Comparison of ENCODE assay signal across 11 cellular contexts in the genomic region with DNA sequence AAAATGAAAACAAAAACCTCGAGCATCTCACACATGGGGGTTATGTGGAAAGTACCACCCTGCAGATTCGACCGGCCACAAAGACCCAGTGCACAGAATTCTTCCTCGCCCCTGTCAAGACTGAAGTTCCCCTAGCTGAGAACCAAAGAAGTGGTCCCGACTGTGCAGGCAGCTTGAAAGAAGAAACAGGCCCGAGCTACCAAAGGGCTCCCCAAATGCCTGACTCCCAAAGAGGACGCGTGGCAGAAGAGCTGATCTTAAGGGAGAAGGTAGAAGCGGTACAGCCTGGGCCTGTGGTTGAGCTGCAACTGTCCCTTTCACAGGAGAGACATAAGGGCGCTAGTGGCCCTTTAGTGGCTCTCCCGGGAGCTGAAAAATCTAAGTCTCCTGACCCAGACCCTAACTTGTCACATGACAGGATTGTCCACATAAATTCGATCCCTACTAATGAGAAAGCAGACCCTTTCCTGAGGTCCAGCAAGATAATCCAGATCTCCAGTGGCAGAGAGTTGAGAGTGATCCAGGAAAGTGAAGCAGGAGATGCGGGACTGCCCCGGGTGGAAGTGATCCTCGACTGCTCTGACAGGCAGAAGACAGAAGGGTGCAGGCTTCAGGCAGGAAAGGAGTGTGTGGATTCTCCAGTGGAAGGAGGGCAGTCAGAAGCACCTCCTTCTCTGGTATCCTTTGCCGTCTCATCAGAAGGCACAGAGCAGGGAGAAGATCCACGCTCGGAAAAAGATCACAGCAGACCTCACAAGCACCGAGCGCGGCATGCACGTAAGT.
DNase-seq lines count a peak whose midpoint lies in the region; ATAC-seq and TF ChIP-seq lines count a peak whose summit lies in the region.
"Had no signal": no experiment of that assay in that cellular context is flagged by ENCODE, and none has a peak within 500 bp of the region (broad histone marks: within the 10 kb centered on the region; RNA-seq: fewer than 3 reads in every experiment).

No MANE protein-coding gene starts in this region.

- no peak overlapping the region for H2BK12ac ChIP-seq in neuronal stem cell (ENCODE audit: low read length)

- 24 to 40% methylated on average over 9 to 17 of the region's 22 CpGs for WGBS in gastroesophageal sphincter (ENCODE audit: low coverage in 1 of 2), 2 donors
- no CpG with 5 or more reads among the region's 22 CpGs for WGBS in neuronal stem cell (ENCODE audit: extremely low coverage in 2 of 2, insufficient read length in 2 of 2, insufficient replicate concordance in 1 of 2), 2 donors

- H3K9me3 Mint-ChIP-seq in endothelial cell (ENCODE audit: unreplicated experiment), result no peaks in the 10 kb centered on the region
- H3K9me3 Mint-ChIP-seq in activated CD8-positive, alpha-beta memory T cell treated with anti-CD3 and anti-CD28 coated beads, Interleukin-2, amount 10 ng/mL, durations not matched to agents 7 days and 5 days (ENCODE audit: low read depth), result no peaks in the 10 kb centered on the region

- ATAC-seq in gastroesophageal sphincter, result peak; percentile 70
- no peak for ATAC-seq in GM21717 (IDR thresholded peaks at IDR 0.05; ENCODE audit: unreplicated experiment)
- ATAC-seq in activated CD8-positive, alpha-beta memory T cell treated with anti-CD3 and anti-CD28 coated beads, Interleukin-2, amount 10 ng/mL, durations not matched to agents 7 days and 5 days, result no peak

- no peak overlapping the region for H3K4ac ChIP-seq in neuronal stem cell (ENCODE audit: low read length)

- TF ChIP-seq CTCF in AG04450 (IDR thresholded peaks at IDR 0.05; ENCODE audit: low read depth, low read length) (no peak), gastroesophageal sphincter (IDR thresholded peaks at IDR 0.05) (no peak), endothelial cell (IDR thresholded peaks at IDR 0.05; ENCODE audit: unreplicated experiment) (no peak)

- no peak overlapping the region for H4K8ac ChIP-seq in neuronal stem cell (ENCODE audit: low read depth, low read length)

- H2AK5ac ChIP-seq in neuronal stem cell (ENCODE audit: low read depth, low read length), result no peak overlapping the region

- H3K79me1 ChIP-seq in neuronal stem cell (ENCODE audit: low read depth, low read length), result no peaks in the 10 kb centered on the region

- no peak overlapping the region for H2BK5ac ChIP-seq in neuronal stem cell (ENCODE audit: low read length)

- H3K27ac Mint-ChIP-seq in endothelial cell (ENCODE audit: unreplicated experiment), result no peak overlapping the region
- H3K27ac Mint-ChIP-seq in activated CD8-positive, alpha-beta memory T cell treated with anti-CD3 and anti-CD28 coated beads, Interleukin-2, amount 10 ng/mL, durations not matched to agents 7 days and 5 days, result no peak overlapping the region
- H3K27ac Mint-ChIP-seq: B cell had no signal

- peaks cover 5% of the 10 kb centered on the region for H3K27me3 Mint-ChIP-seq in endothelial cell (ENCODE audit: unreplicated experiment)
- peaks cover 4% of the 10 kb centered on the region for H3K27me3 Mint-ChIP-seq in activated CD8-positive, alpha-beta memory T cell treated with anti-CD3 and anti-CD28 coated beads, Interleukin-2, amount 10 ng/mL, durations not matched to agents 7 days and 5 days

- H3K14ac ChIP-seq in neuronal stem cell (ENCODE audit: low read length), result no peak overlapping the region

- TF ChIP-seq POLR2A in gastroesophageal sphincter (IDR thresholded peaks at IDR 0.05), result peak; percentile 79 to 87

- no peak for TF ChIP-seq EP300 in gastroesophageal sphincter (IDR thresholded peaks at IDR 0.05)

- H3K36me3 ChIP-seq in gastroesophageal sphincter (peaks cover 0 to 27% of the 10 kb centered on the region in 2 donors), neuronal stem cell (replicated peaks in 1 of 2; ENCODE audit: control insufficient read depth in 2 of 2, insufficient read depth in 2 of 2, low read length in 2 of 2) (no peaks in the 10 kb centered on the region)

- H3K18ac ChIP-seq in neuronal stem cell (ENCODE audit: low read length), result no peak overlapping the region

- H3K23ac ChIP-seq in neuronal stem cell (ENCODE audit: low read depth, low read length, poor library complexity), result no peak overlapping the region

- H3K4me2 ChIP-seq in neuronal stem cell (ENCODE audit: insufficient read depth, low read length, poor library complexity, severe bottlenecking), result no peak overlapping the region

- H3K36me3 Mint-ChIP-seq in endothelial cell (ENCODE audit: low read depth, unreplicated experiment), result peaks cover 14% of the 10 kb centered on the region
- H3K36me3 Mint-ChIP-seq in activated CD8-positive, alpha-beta memory T cell treated with anti-CD3 and anti-CD28 coated beads, Interleukin-2, amount 10 ng/mL, durations not matched to agents 7 days and 5 days, result no peaks in the 10 kb centered on the region

- no peak overlapping the region for H3K4me3 Mint-ChIP-seq in endothelial cell (ENCODE audit: unreplicated experiment)
- no peak overlapping the region for H3K4me3 Mint-ChIP-seq in activated CD8-positive, alpha-beta memory T cell treated with anti-CD3 and anti-CD28 coated beads, Interleukin-2, amount 10 ng/mL, durations not matched to agents 7 days and 5 days
- H3K4me3 Mint-ChIP-seq: B cell had no signal

- H3K27ac ChIP-seq in AG04450 (ENCODE audit: low read depth, low read length) (peak overlapping the region; percentile 63), gastroesophageal sphincter (peak overlapping the region; percentile 90 to 100 (median 97)), neuronal stem cell (replicated peaks; ENCODE audit: low read length) (no peak overlapping the region)

- H3K9ac ChIP-seq in neuronal stem cell (ENCODE audit: low read depth, low read length, poor library complexity), result no peak overlapping the region

- no peak overlapping the region for H2BK120ac ChIP-seq in neuronal stem cell (ENCODE audit: low read depth, low read length)

- peaks cover 6% of the 10 kb centered on the region for H3K9me3 ChIP-seq in AG04450 (ENCODE audit: control insufficient read depth, insufficient read depth, low read length)
- H3K9me3 ChIP-seq in gastroesophageal sphincter, result no peaks in the 10 kb centered on the region
- peaks cover 0 to 4% of the 10 kb centered on the region in 2 donors for H3K9me3 ChIP-seq in neuronal stem cell (replicated peaks in 1 of 2; ENCODE audit: control insufficient read depth in 2 of 2, insufficient read depth in 1 of 2, low read depth in 1 of 2, low read length in 2 of 2)

- POLR2A ChIA-PET in AG04450 (lab: Yijun Ruan, JAX), result interaction anchor here (1.1 to 2.4 kb wide), 5 partner anchors 11 to 186 kb away, joined by 3 to 17 read pairs (median 10); partner anchors contain the start of gene USP53

- CTCF ChIA-PET in AG04450 (lab: Charles Lee), result interaction anchor here (0.7 to 3.2 kb wide), 5 partner anchors 13 to 260 kb away, joined by 3 to 21 read pairs (median 3); no protein-coding TSS in a partner anchor
- CTCF ChIA-PET in activated CD8-positive, alpha-beta memory T cell treated with anti-CD3 and anti-CD28 coated beads, Interleukin-2, amount 10 ng/mL, durations not matched to agents 7 days and 5 days (lab: Charles Lee), result interaction anchor here (1.7 kb wide), 1 partner anchor 16 kb away, joined by 6 read pairs; no protein-coding TSS in a partner anchor

- DNase-seq in AG04450 (ENCODE audit: low read depth, low spot score), result no peak
- peak; percentile 73 for DNase-seq in RPMI7951 (ENCODE audit: low read depth)
- no peak for DNase-seq in neuronal stem cell (ENCODE audit: low spot score)
- no peak for DNase-seq in endothelial cell (ENCODE audit: low spot score)
- no peak for DNase-seq in activated CD8-positive, alpha-beta memory T cell treated with anti-CD3 and anti-CD28 coated beads, Interleukin-2, amount 10 ng/mL, durations not matched to agents 7 days and 5 days
- no peak for DNase-seq in NCI-H2171 treated with DMSO at 0.1 percent for 48 hours (lab: John Stamatoyannopoulos, UW)
- DNase-seq: activated CD4-positive, alpha-beta T cell treated with anti-CD3 and anti-CD28 coated beads, Interleukin-2, amount 50 U/mL, for 48 hours; Karpas-422 had no signal

- H3K4me3 ChIP-seq in AG04450 (ENCODE audit: low read depth, low read length) (no peak overlapping the region), gastroesophageal sphincter (peak overlapping the region; percentile 55), neuronal stem cell (ENCODE audit: low read length in 2 of 2) (no peak overlapping the region)

- H2AFZ ChIP-seq in neuronal stem cell (ENCODE audit: low read length), result peak overlapping the region; percentile 62

- H2BK15ac ChIP-seq in neuronal stem cell (ENCODE audit: low read length), result no peak overlapping the region

- H3K27me3 ChIP-seq in AG04450 (ENCODE audit: control insufficient read depth, insufficient read depth, low read length) (no peaks in the 10 kb centered on the region), gastroesophageal sphincter (no peaks in the 10 kb centered on the region), neuronal stem cell (ENCODE audit: control insufficient read depth in 3 of 3, insufficient read depth in 3 of 3, low read depth in 1 of 3, low read length in 3 of 3) (peaks cover 0 to 4% (median 0%) of the 10 kb centered on the region in 3 experiments)

- no peaks in the 10 kb centered on the region for H3K4me1 Mint-ChIP-seq in endothelial cell (ENCODE audit: unreplicated experiment)
- no peaks in the 10 kb centered on the region for H3K4me1 Mint-ChIP-seq in activated CD8-positive, alpha-beta memory T cell treated with anti-CD3 and anti-CD28 coated beads, Interleukin-2, amount 10 ng/mL, durations not matched to agents 7 days and 5 days
- H3K4me1 Mint-ChIP-seq: B cell had no signal

- H3K4me1 ChIP-seq in gastroesophageal sphincter (peaks cover 0 to 50% (median 13%) of the 10 kb centered on the region in 3 donors), neuronal stem cell (ENCODE audit: control insufficient read depth in 2 of 2, insufficient read depth in 1 of 2, low read depth in 1 of 2, low read length in 2 of 2) (no peaks in the 10 kb centered on the region)

- H4K91ac ChIP-seq in neuronal stem cell (ENCODE audit: low read depth, low read length, poor library complexity), result no peak overlapping the region

Comparison
In these comparisons a context has a peak if more than half of its experiments do, and no peak if none do; other contexts are left out.
1. H3K4me3 ChIP-seq: peak in gastroesophageal sphincter (2 of 2); none in AG04450 (single experiment) and neuronal stem cell (0 of 2).